Comparison of ENCODE assay signal across 11 cellular contexts in the genomic region with DNA sequence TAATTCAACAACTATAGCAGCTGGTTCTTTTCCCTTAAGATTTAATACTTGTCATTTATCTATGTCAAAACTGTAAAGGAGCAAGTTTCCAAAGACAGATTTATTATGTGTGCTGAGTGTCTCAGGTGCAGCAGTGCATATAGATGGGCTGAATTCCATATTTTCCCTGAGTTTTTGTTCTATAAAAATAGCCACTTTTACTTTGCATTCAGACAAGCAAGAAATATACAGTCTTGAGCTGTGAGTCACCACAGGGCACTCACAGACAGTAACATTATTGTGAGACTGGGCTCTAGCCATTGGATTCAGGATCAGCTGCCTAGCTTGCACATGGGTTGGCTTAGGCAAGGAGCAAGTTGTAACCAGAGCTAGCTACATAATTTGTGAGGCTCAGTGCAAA.
DNase-seq lines count a peak whose midpoint lies in the region; ATAC-seq, FAIRE-seq and TF ChIP-seq lines count a peak whose summit lies in the region.
"Had no signal": no experiment of that assay in that cellular context is flagged by ENCODE, and none has a peak within 500 bp of the region (broad histone marks: within the 10 kb centered on the region; RNA-seq: fewer than 3 reads in every experiment).

No MANE protein-coding gene starts in this region.

- CTCF ChIA-PET in HCT116 (lab: Charles Lee), result no interaction called here
- CTCF ChIA-PET in CD4-positive, alpha-beta memory T cell (lab: Charles Lee; ENCODE audit: partially characterized antibody), result no interaction called here

- ATAC-seq in HCT116 (peak; percentile 80), HG03378 (IDR thresholded peaks at IDR 0.05; ENCODE audit: unreplicated experiment) (no peak)

- H3K9me2 ChIP-seq in HCT116 (ENCODE audit: insufficient read depth), result no peaks in the 10 kb centered on the region

- H3K27ac Mint-ChIP-seq in activated naive CD8-positive, alpha-beta T cell treated with anti-CD3 and anti-CD28 coated beads for 36 hours, result no peak overlapping the region
- no peak overlapping the region for H3K27ac Mint-ChIP-seq in CD4-positive, alpha-beta memory T cell

- TF ChIP-seq POLR2A in HCT116 (IDR thresholded peaks at IDR 0.05; ENCODE audit: borderline replicate concordance, extremely low read depth, insufficient read depth, insufficient read length), result no peak

- intact Hi-C loops in HCT116 (cut with micrococcal nuclease), result no loop called here
- intact Hi-C loops in CD4-positive, alpha-beta memory T cell (cut with micrococcal nuclease), result no loop called here

- no peaks in the 10 kb centered on the region for H3K4me1 Mint-ChIP-seq in activated naive CD8-positive, alpha-beta T cell treated with anti-CD3 and anti-CD28 coated beads for 36 hours
- no peaks in the 10 kb centered on the region for H3K4me1 Mint-ChIP-seq in CD4-positive, alpha-beta memory T cell

- no peaks in the 10 kb centered on the region for H4K20me1 ChIP-seq in HCT116 (ENCODE audit: insufficient read depth)

- no peaks in the 10 kb centered on the region for H3K79me2 ChIP-seq in HCT116 (ENCODE audit: insufficient read depth, low read length)

- RAD21 ChIA-PET in HCT116 (lab: Charles Lee; ENCODE audit: low non-redundant PET in 1 of 2, low total read pairs in 2 of 2, uncharacterized antibody in 2 of 2, unreplicated experiment in 2 of 2), result no interaction called here

- no peaks in the 10 kb centered on the region for H3K9me3 ChIP-seq in HCT116 (ENCODE audit: control insufficient read depth in 1 of 2, insufficient read depth in 1 of 2, low read depth in 1 of 2, low read length in 2 of 2)
- no peaks in the 10 kb centered on the region for H3K9me3 ChIP-seq in CD4-positive, alpha-beta memory T cell (ENCODE audit: control insufficient read depth in 1 of 2, low read length in 2 of 2)

- H2AFZ ChIP-seq in HCT116 (ENCODE audit: low read depth, low read length, poor library complexity, severe bottlenecking), result no peak overlapping the region

- BruUV-seq in HCT116 (replicated peaks; lab: Mats Ljungman, UMichigan), result no TSS peak

- no peak for TF ChIP-seq RAD21 in HCT116 (IDR thresholded peaks at IDR 0.05; ENCODE audit: low read depth)

- no peaks in the 10 kb centered on the region for H3K9me3 Mint-ChIP-seq in activated naive CD8-positive, alpha-beta T cell treated with anti-CD3 and anti-CD28 coated beads for 36 hours
- no peaks in the 10 kb centered on the region for H3K9me3 Mint-ChIP-seq in CD4-positive, alpha-beta memory T cell

- H3K27ac ChIP-seq in HCT116 (ENCODE audit: low read depth, low read length), result no peak overlapping the region
- no peak overlapping the region for H3K27ac ChIP-seq in CD4-positive, alpha-beta memory T cell (ENCODE audit: low read depth, low read length)

- no peak overlapping the region for H3K4me3 ChIP-seq in HCT116 (replicated peaks in 1 of 2; ENCODE audit: low read depth in 1 of 2, low read length in 2 of 2)
- no peak overlapping the region for H3K4me3 ChIP-seq in CD4-positive, alpha-beta memory T cell (ENCODE audit: low read length in 2 of 2)

- POLR2A ChIA-PET in HCT116 (lab: Charles Lee), result interaction anchor here (1.2 kb wide), 1 partner anchor 22 kb away, joined by 3 read pairs; no protein-coding TSS in a partner anchor
- POLR2A ChIA-PET in CD4-positive, alpha-beta memory T cell (lab: Charles Lee; ENCODE audit: partially characterized antibody), result no interaction called here

- H3K36me3 Mint-ChIP-seq in activated naive CD8-positive, alpha-beta T cell treated with anti-CD3 and anti-CD28 coated beads for 36 hours, result no peaks in the 10 kb centered on the region
- H3K36me3 Mint-ChIP-seq in CD4-positive, alpha-beta memory T cell, result no peaks in the 10 kb centered on the region

- H3K27me3 ChIP-seq in HCT116 (ENCODE audit: insufficient read depth, low read length), result no peaks in the 10 kb centered on the region
- no peaks in the 10 kb centered on the region for H3K27me3 ChIP-seq in CD4-positive, alpha-beta memory T cell (ENCODE audit: insufficient read depth, low read length)

- H3K27me3 Mint-ChIP-seq in activated naive CD8-positive, alpha-beta T cell treated with anti-CD3 and anti-CD28 coated beads for 36 hours, result peaks cover 7% of the 10 kb centered on the region
- H3K27me3 Mint-ChIP-seq in CD4-positive, alpha-beta memory T cell, result peaks cover 6 to 13% of the 10 kb centered on the region in 2 donors

- H3K4me3 Mint-ChIP-seq in activated naive CD8-positive, alpha-beta T cell treated with anti-CD3 and anti-CD28 coated beads for 36 hours, result no peak overlapping the region
- no peak overlapping the region for H3K4me3 Mint-ChIP-seq in CD4-positive, alpha-beta memory T cell

- DNase-seq in HCT116 (ENCODE audit: low read depth, low spot score), result peak; percentile 23
- peak; percentile 78 for DNase-seq in amniotic stem cell (lab: John Stamatoyannopoulos, UW)
- peak; percentile 30 for DNase-seq in iPS-NIHi7 (ENCODE audit: extremely low spot score)
- DNase-seq in stromal cell of bone marrow (ENCODE audit: low read depth), result peak; percentile 78
- DNase-seq in activated naive CD8-positive, alpha-beta T cell treated with anti-CD3 and anti-CD28 coated beads for 36 hours, result no peak
- no peak for DNase-seq in CD4-positive, alpha-beta memory T cell
- no peak for DNase-seq in GM19239 (ENCODE audit: insufficient read length, low spot score)
- DNase-seq: NCI-H1417 treated with DMSO at 0.1 percent for 48 hours, small intestine, T-helper 1 cell had no signal

- peaks cover 0 to 9% of the 10 kb centered on the region in 2 experiments; a peak in 2 of 4 replicates for H3K4me1 ChIP-seq in HCT116 (ENCODE audit: control insufficient read depth in 1 of 2, insufficient read depth in 2 of 2, low read length in 2 of 2)
- H3K4me1 ChIP-seq in CD4-positive, alpha-beta memory T cell (ENCODE audit: insufficient read depth, low read length), result no peaks in the 10 kb centered on the region

- peak overlapping the region; percentile 2 for H3K4me2 ChIP-seq in HCT116 (ENCODE audit: low read length)

- no peak for FAIRE-seq in GM19239 (lab: Jason Lieb, UNC)
- FAIRE-seq: small intestine had no signal

- TF ChIP-seq CTCF in HCT116 (IDR thresholded peaks at IDR 0.05 in 2 of 3, conservative IDR thresholded peaks at IDR 0.05 in 1 of 3; ENCODE audit: borderline replicate concordance in 1 of 3, insufficient read depth in 1 of 3, low read depth in 2 of 3, low read length in 2 of 3), result no peak

- no peaks in the 10 kb centered on the region for H3K36me3 ChIP-seq in HCT116 (ENCODE audit: control insufficient read depth in 1 of 2, insufficient read depth in 2 of 2, low read length in 2 of 2)
- no peaks in the 10 kb centered on the region for H3K36me3 ChIP-seq in CD4-positive, alpha-beta memory T cell (ENCODE audit: insufficient read depth, low read length)

- no peak overlapping the region for H3K9ac ChIP-seq in HCT116 (ENCODE audit: low read length)

TF ChIP-seq in HCT116, 20 proteins besides CTCF, POLR2A, EP300 and RAD21:
- TF ChIP-seq JUND (IDR thresholded peaks at IDR 0.05) (no peak), POLR2AphosphoS5 (IDR thresholded peaks at IDR 0.05; ENCODE audit: low read depth, low read length) (no peak), FOSL1 (IDR thresholded peaks at IDR 0.05; ENCODE audit: low read depth) (no peak), SIN3A (IDR thresholded peaks at IDR 0.05; ENCODE audit: low read depth) (no peak), ELF1 (IDR thresholded peaks at IDR 0.05; ENCODE audit: borderline replicate concordance, low read depth) (no peak)
- TF ChIP-seq, protein P1, sequence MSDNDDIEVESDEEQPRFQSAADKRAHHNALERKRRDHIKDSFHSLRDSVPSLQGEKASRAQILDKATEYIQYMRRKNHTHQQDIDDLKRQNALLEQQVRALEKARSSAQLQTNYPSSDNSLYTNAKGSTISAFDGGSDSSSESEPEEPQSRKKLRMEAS (IDR thresholded peaks at IDR 0.05), result no peak
TF ChIP-seq in HCT116: peak in this region for 0.

Comparison
In these comparisons a context has a peak if more than half of its experiments do, and no peak if none do; other contexts are left out.
1. DNase-seq: peak in HCT116 (single experiment), amniotic stem cell (single experiment), iPS-NIHi7 (single experiment) and stromal cell of bone marrow (single experiment); none in activated naive CD8-positive, alpha-beta T cell treated with anti-CD3 and anti-CD28 coated beads for 36 hours (single experiment), CD4-positive, alpha-beta memory T cell (0 of 5) and GM19239 (single experiment).